12 cellular contexts compared by ENCODE assay signal in the genomic region with DNA sequence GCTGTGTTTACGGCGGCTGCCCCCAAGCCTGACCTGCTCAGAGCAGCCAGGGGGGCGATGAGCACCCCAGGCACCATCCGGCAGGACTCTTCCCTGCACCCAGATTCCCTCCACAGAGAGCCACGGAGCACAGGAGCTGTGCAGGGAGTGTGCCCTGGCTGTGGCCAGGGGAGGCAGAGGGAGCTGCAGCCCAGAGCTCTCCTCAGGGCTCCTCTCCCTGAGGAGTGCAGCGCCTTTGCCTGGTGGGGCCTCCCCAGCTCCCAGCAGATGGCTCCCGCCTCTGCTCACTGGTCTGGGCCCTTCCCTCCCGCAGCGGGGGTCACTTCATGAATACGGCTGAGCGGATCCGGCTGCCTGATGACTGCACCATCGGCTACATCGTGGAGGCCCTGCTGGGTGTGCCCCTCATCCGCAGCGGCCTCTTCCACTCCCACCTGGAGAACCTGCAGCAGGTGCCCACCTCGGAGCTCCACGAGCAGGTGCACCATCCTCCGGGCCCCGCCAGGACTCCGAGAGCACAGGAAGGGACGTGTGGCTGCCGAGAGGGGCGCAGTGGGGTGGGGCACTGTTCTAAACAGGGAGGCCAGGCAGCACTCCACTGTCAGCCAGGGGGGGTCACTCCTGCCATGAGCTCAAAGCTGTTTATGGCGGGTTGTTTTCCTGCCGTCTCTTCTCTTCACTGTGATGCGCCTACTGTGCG. TPM values are rescaled to one million over a fixed set of nuclear protein-coding genes. Genes with fewer than 3 reads are reported as not detected.
DNase-seq lines count a peak whose midpoint lies in the region; ATAC-seq and TF ChIP-seq lines count a peak whose summit lies in the region.
"Had no signal": no experiment of that assay in that cellular context is flagged by ENCODE, and none has a peak within 500 bp of the region (broad histone marks: within the 10 kb centered on the region; RNA-seq: fewer than 3 reads in every experiment).

No MANE protein-coding gene starts in this region.

- no peak for TF ChIP-seq POLR2A in body of pancreas (IDR thresholded peaks at IDR 0.05)

- no peaks in the 10 kb centered on the region for H3K36me3 Mint-ChIP-seq in progenitor cell of endocrine pancreas (ENCODE audit: insufficient read depth)

- no peaks in the 10 kb centered on the region for H3K36me3 ChIP-seq in body of pancreas (replicated peaks in 1 of 2; ENCODE audit: insufficient read depth in 1 of 2, low read depth in 2 of 2)

- no peak for ATAC-seq in body of pancreas
- no peak for ATAC-seq in GM19324 (IDR thresholded peaks at IDR 0.05; ENCODE audit: low FRiP score, unreplicated experiment)
- ATAC-seq: psoas muscle had no signal

- H3K4me1 ChIP-seq in body of pancreas = peaks cover 99% of the 10 kb centered on the region

- H3K27ac ChIP-seq in body of pancreas = peak overlapping the region; percentile 89 to 98 (median 93)
- H3K27ac ChIP-seq: KMS-11, psoas muscle had no signal

- DNase-seq in NCI-H2171 treated with DMSO at 0.1 percent for 48 hours (lab: John Stamatoyannopoulos, UW) = peak; percentile 35
- DNase-seq in NCI-H2171 (lab: John Stamatoyannopoulos, UW) = no peak
- DNase-seq in NCI-H1417 treated with DMSO at 0.1 percent for 48 hours (lab: John Stamatoyannopoulos, UW) = peak; percentile 49
- peak in 2 of 4 donors; percentile 44 to 47 for DNase-seq in body of pancreas
- DNase-seq in progenitor cell of endocrine pancreas (ENCODE audit: low spot score, unreplicated experiment) = no peak
- no peak for DNase-seq in GF-D8 (lab: John Stamatoyannopoulos, UW)
- no peak for DNase-seq in NCI-H2227 (lab: John Stamatoyannopoulos, UW; ENCODE audit: unreplicated experiment)
- DNase-seq: OCI-M1 had no signal

- 51 to 60% methylated on average over 4 to 28 of the region's 28 CpGs for WGBS in body of pancreas, 2 donors

- H3K27me3 ChIP-seq in body of pancreas = no peaks in the 10 kb centered on the region

- peak overlapping the region; percentile 81 for H3K27ac Mint-ChIP-seq in progenitor cell of endocrine pancreas

- no peaks in the 10 kb centered on the region for H3K9me3 Mint-ChIP-seq in progenitor cell of endocrine pancreas (ENCODE audit: low read depth)

- H3K27me3 Mint-ChIP-seq in progenitor cell of endocrine pancreas = peaks cover 10% of the 10 kb centered on the region

- H3K9me3 ChIP-seq in body of pancreas = no peaks in the 10 kb centered on the region
- H3K9me3 ChIP-seq: psoas muscle had no signal

- H3K4me3 Mint-ChIP-seq in progenitor cell of endocrine pancreas (ENCODE audit: low read depth) = no peak overlapping the region

- TF ChIP-seq CTCF in body of pancreas (IDR thresholded peaks at IDR 0.05) (no peak), progenitor cell of endocrine pancreas (IDR thresholded peaks at IDR 0.05; ENCODE audit: unreplicated experiment) (no peak)

- H3K4me3 ChIP-seq in body of pancreas = no peak overlapping the region
- H3K4me3 ChIP-seq: psoas muscle had no signal

- intact Hi-C loops in body of pancreas (cut with DNase I) = no loop called here

- peaks cover 16% of the 10 kb centered on the region for H3K4me1 Mint-ChIP-seq in progenitor cell of endocrine pancreas (ENCODE audit: low read depth)

RNA-seq across cellular contexts. Expression of a gene that starts 6.5 kb away (rescaled TPM):
- 100 to 1,000 TPM in 1 of 2 donors, 10 to 100 TPM in 1; 47.8 to 142 TPM for total RNA-seq in body of pancreas
- total RNA-seq in progenitor cell of endocrine pancreas = 9.7 and 10.6 TPM in 2 replicates

RNA-seq across cellular contexts. Expression of a gene that starts 29.2 kb away (rescaled TPM):
- 10 to 100 TPM; 36.6 to 46.8 TPM for total RNA-seq in body of pancreas
- total RNA-seq in progenitor cell of endocrine pancreas = 43.1 and 43.7 TPM in 2 replicates

RNA-seq across cellular contexts. Expression of a gene that starts 32.7 kb away (rescaled TPM):
- total RNA-seq in body of pancreas (10 to 100 TPM in 1 of 2 donors, 1 to 10 TPM in 1; 7.8 to 73.2 TPM), progenitor cell of endocrine pancreas (32.5 and 33.5 TPM in 2 replicates)

RNA-seq across cellular contexts. Expression of a gene that starts 49.9 kb away (rescaled TPM):
- total RNA-seq in body of pancreas = not detected
- not detected in 2 replicates for total RNA-seq in progenitor cell of endocrine pancreas
- total RNA-seq: epithelial cell of proximal tubule, psoas muscle had no signal

Comparison
In these comparisons a context has a peak if more than half of its experiments do, and no peak if none do; other contexts are left out.
1. DNase-seq: peak in NCI-H2171 treated with DMSO at 0.1 percent for 48 hours (single experiment) and NCI-H1417 treated with DMSO at 0.1 percent for 48 hours (single experiment); none in NCI-H2171 (single experiment), progenitor cell of endocrine pancreas (single experiment), GF-D8 (single experiment) and NCI-H2227 (single experiment).